Comparison of ENCODE assay signal across 12 cellular contexts in genomic region chr9:135798303-135798585, GRCh38.
DNase-seq lines count a peak whose midpoint lies in the region; ATAC-seq and TF ChIP-seq lines count a peak whose summit lies in the region.
"Had no signal": no experiment of that assay in that cellular context is flagged by ENCODE, and none has a peak within 500 bp of the region (broad histone marks: within the 10 kb centered on the region; RNA-seq: fewer than 3 reads in every experiment).

No MANE protein-coding gene starts in this region.

- no peaks in the 10 kb centered on the region for H3K9me3 ChIP-seq in left ventricle myocardium inferior (replicated peaks)
- peaks cover 0 to 2% of the 10 kb centered on the region in 2 donors for H3K9me3 ChIP-seq in neuronal stem cell (replicated peaks in 1 of 2; ENCODE audit: control insufficient read depth in 2 of 2, insufficient read depth in 1 of 2, low read depth in 1 of 2, low read length in 2 of 2)
- H3K9me3 ChIP-seq: BLaER1 had no signal

- no peak for ATAC-seq in left cardiac atrium
- no peak for ATAC-seq in activated T-helper 17 cell treated with anti-CD3 and anti-CD28 coated beads, Interleukin-2, amount 50 U/mL, for 72 hours (replicated peaks)
- ATAC-seq in stimulated activated naive B cell treated with anti-CD40 and anti-IgM and Interleukin-4, amounts not matched to agents 10 μg/mL and 1 μg/mL and 100 μg/mL, for 72 hours (replicated peaks) = no peak
- ATAC-seq: CD8-positive, alpha-beta T cell had no signal

- no peak overlapping the region for H3K4me3 ChIP-seq in left ventricle myocardium inferior
- H3K4me3 ChIP-seq in neuronal stem cell (ENCODE audit: low read length in 2 of 2) = no peak overlapping the region
- H3K4me3 ChIP-seq: BLaER1, GM12878 had no signal

- H2BK5ac ChIP-seq in neuronal stem cell (ENCODE audit: low read length) = peak overlapping the region; percentile 72

- no CpG with 5 or more reads among the region's 10 CpGs for WGBS in neuronal stem cell (ENCODE audit: extremely low coverage in 2 of 2, insufficient read length in 2 of 2, insufficient replicate concordance in 1 of 2), 2 donors

- H3K27me3 Mint-ChIP-seq in activated T-helper 17 cell treated with anti-CD3 and anti-CD28 coated beads, Interleukin-2, amount 50 U/mL, for 72 hours = no peaks in the 10 kb centered on the region
- peaks cover 12 to 19% of the 10 kb centered on the region in 2 donors for H3K27me3 Mint-ChIP-seq in stimulated activated naive B cell treated with anti-CD40 and anti-IgM and Interleukin-4, amounts not matched to agents 10 μg/mL and 1 μg/mL and 100 μg/mL, for 72 hours

- H2BK12ac ChIP-seq in neuronal stem cell (ENCODE audit: low read length) = no peak overlapping the region

- H2BK120ac ChIP-seq in neuronal stem cell (ENCODE audit: low read depth, low read length) = no peak overlapping the region

- intact Hi-C loops in left ventricle myocardium inferior (cut with micrococcal nuclease) = no loop called here
- intact Hi-C loops in left cardiac atrium (cut with DNase I) = loop anchor here in 1 of 2 donors (10.0 kb wide), 1 partner anchor 327 kb away; no protein-coding TSS in a partner anchor

- H3K27ac Mint-ChIP-seq in activated T-helper 17 cell treated with anti-CD3 and anti-CD28 coated beads, Interleukin-2, amount 50 U/mL, for 72 hours = peak overlapping the region; percentile 26
- no peak overlapping the region for H3K27ac Mint-ChIP-seq in stimulated activated naive B cell treated with anti-CD40 and anti-IgM and Interleukin-4, amounts not matched to agents 10 μg/mL and 1 μg/mL and 100 μg/mL, for 72 hours
- H3K27ac Mint-ChIP-seq: CD8-positive, alpha-beta T cell had no signal

- peaks cover 13% of the 10 kb centered on the region for H3K4me1 Mint-ChIP-seq in activated T-helper 17 cell treated with anti-CD3 and anti-CD28 coated beads, Interleukin-2, amount 50 U/mL, for 72 hours
- no peaks in the 10 kb centered on the region for H3K4me1 Mint-ChIP-seq in stimulated activated naive B cell treated with anti-CD40 and anti-IgM and Interleukin-4, amounts not matched to agents 10 μg/mL and 1 μg/mL and 100 μg/mL, for 72 hours

- H3K36me3 Mint-ChIP-seq in activated T-helper 17 cell treated with anti-CD3 and anti-CD28 coated beads, Interleukin-2, amount 50 U/mL, for 72 hours (ENCODE audit: low read depth) = no peaks in the 10 kb centered on the region
- H3K36me3 Mint-ChIP-seq in stimulated activated naive B cell treated with anti-CD40 and anti-IgM and Interleukin-4, amounts not matched to agents 10 μg/mL and 1 μg/mL and 100 μg/mL, for 72 hours = peaks cover under 1 to 6% of the 10 kb centered on the region in 2 donors
- H3K36me3 Mint-ChIP-seq: CD8-positive, alpha-beta T cell had no signal

- no peaks in the 10 kb centered on the region for H3K9me3 Mint-ChIP-seq in activated T-helper 17 cell treated with anti-CD3 and anti-CD28 coated beads, Interleukin-2, amount 50 U/mL, for 72 hours
- H3K9me3 Mint-ChIP-seq in stimulated activated naive B cell treated with anti-CD40 and anti-IgM and Interleukin-4, amounts not matched to agents 10 μg/mL and 1 μg/mL and 100 μg/mL, for 72 hours = no peaks in the 10 kb centered on the region
- H3K9me3 Mint-ChIP-seq: CD8-positive, alpha-beta T cell had no signal

- H3K4me1 ChIP-seq in left ventricle myocardium inferior = peaks cover 19% of the 10 kb centered on the region
- peaks cover 0 to 6% of the 10 kb centered on the region in 2 donors for H3K4me1 ChIP-seq in neuronal stem cell (ENCODE audit: control insufficient read depth in 2 of 2, insufficient read depth in 1 of 2, low read depth in 1 of 2, low read length in 2 of 2)

- peak overlapping the region; percentile 72 for H3K18ac ChIP-seq in neuronal stem cell (ENCODE audit: low read length)

- peak overlapping the region; percentile 47 for H3K14ac ChIP-seq in neuronal stem cell (ENCODE audit: low read length)

- peak overlapping the region; percentile 66 for H2AK5ac ChIP-seq in neuronal stem cell (ENCODE audit: low read depth, low read length)

- H3K4me2 ChIP-seq in neuronal stem cell (ENCODE audit: insufficient read depth, low read length, poor library complexity, severe bottlenecking) = no peak overlapping the region
- H3K4me2 ChIP-seq: BLaER1 had no signal

- H3K23ac ChIP-seq in neuronal stem cell (ENCODE audit: low read depth, low read length, poor library complexity) = peak overlapping the region; percentile 5

- DNase-seq in left ventricle myocardium inferior (no peak), left cardiac atrium (no peak), neuronal stem cell (ENCODE audit: low spot score) (no peak), RPMI8226 (no peak), mucosa of gallbladder (ENCODE audit: low spot score) (no peak)
- DNase-seq in stimulated activated naive B cell treated with anti-CD40 and anti-IgM and Interleukin-4, amounts not matched to agents 10 μg/mL and 1 μg/mL and 100 μg/mL, for 72 hours = no peak
- DNase-seq: CD8-positive, alpha-beta T cell; DMS 273 treated with DMSO at 0.1 percent for 48 hours had no signal

- peak overlapping the region; percentile 1 for H2BK15ac ChIP-seq in neuronal stem cell (ENCODE audit: low read length)

- H2AFZ ChIP-seq in neuronal stem cell (ENCODE audit: low read length) = peak overlapping the region; percentile 59

- TF ChIP-seq CTCF in left ventricle myocardium inferior (IDR thresholded peaks at IDR 0.05; ENCODE audit: borderline replicate concordance) = no peak

- H3K9ac ChIP-seq in neuronal stem cell (ENCODE audit: low read depth, low read length, poor library complexity) = peak overlapping the region; percentile 80
- H3K9ac ChIP-seq: BLaER1 had no signal

- H3K4me3 Mint-ChIP-seq in activated T-helper 17 cell treated with anti-CD3 and anti-CD28 coated beads, Interleukin-2, amount 50 U/mL, for 72 hours = no peak overlapping the region
- no peak overlapping the region for H3K4me3 Mint-ChIP-seq in stimulated activated naive B cell treated with anti-CD40 and anti-IgM and Interleukin-4, amounts not matched to agents 10 μg/mL and 1 μg/mL and 100 μg/mL, for 72 hours
- H3K4me3 Mint-ChIP-seq: CD8-positive, alpha-beta T cell had no signal

- H3K4ac ChIP-seq in neuronal stem cell (ENCODE audit: low read length) = no peak overlapping the region

- H3K36me3 ChIP-seq in left ventricle myocardium inferior (no peaks in the 10 kb centered on the region), neuronal stem cell (replicated peaks in 1 of 2; ENCODE audit: control insufficient read depth in 2 of 2, insufficient read depth in 2 of 2, low read length in 2 of 2) (no peaks in the 10 kb centered on the region)
- H3K36me3 ChIP-seq: BLaER1 had no signal

- H4K8ac ChIP-seq in neuronal stem cell (ENCODE audit: low read depth, low read length) = peak overlapping the region; percentile 56

- H3K79me1 ChIP-seq in neuronal stem cell (ENCODE audit: low read depth, low read length) = peaks cover 2% of the 10 kb centered on the region

- H3K27me3 ChIP-seq in left ventricle myocardium inferior (ENCODE audit: low read depth) (peaks cover 20% of the 10 kb centered on the region), neuronal stem cell (ENCODE audit: control insufficient read depth in 3 of 3, insufficient read depth in 3 of 3, low read depth in 1 of 3, low read length in 3 of 3) (peaks cover 0 to 10% (median 0%) of the 10 kb centered on the region in 3 experiments)
- H3K27me3 ChIP-seq: BLaER1 had no signal

- H4K91ac ChIP-seq in neuronal stem cell (ENCODE audit: low read depth, low read length, poor library complexity) = no peak overlapping the region

- H3K27ac ChIP-seq in left ventricle myocardium inferior (replicated peaks) = peak overlapping the region; percentile 69
- no peak overlapping the region for H3K27ac ChIP-seq in neuronal stem cell (replicated peaks; ENCODE audit: low read length)
- H3K27ac ChIP-seq: BLaER1, HL-60 had no signal
